In genomic region chr11:20599424-20600346, GRCh38 we compare ENCODE assay signal across 8 cellular contexts. TPM values are rescaled to one million over a fixed set of nuclear protein-coding genes. Genes with fewer than 3 reads are reported as not detected.
DNase-seq lines count a peak whose midpoint lies in the region; ATAC-seq and TF ChIP-seq lines count a peak whose summit lies in the region.

Gene SLC6A5, plus strand, starts transcription at chr11:20599608. Its CDS starts 65 bp downstream, at chr11:20599673.

- no peaks in the 10 kb centered on the region for H3K36me3 Mint-ChIP-seq in brain
- H3K36me3 Mint-ChIP-seq in nephron progenitor cell (ENCODE audit: low read depth): no peaks in the 10 kb centered on the region

- H3K27ac Mint-ChIP-seq in brain: peak within 1 kb of the TSS in 2 of 5 experiments; percentile 58 to 63
- H3K27ac Mint-ChIP-seq in nephron progenitor cell: no peak within 1 kb of the TSS

- H3K9me3 Mint-ChIP-seq in brain (peaks cover 0 to 11% (median 4%) of the 10 kb centered on the region in 5 experiments), nephron progenitor cell (peaks cover 4% of the 10 kb centered on the region)

- ATAC-seq in HG03159 (IDR thresholded peaks at IDR 0.05; ENCODE audit: unreplicated experiment): no peak

- H3K27me3 Mint-ChIP-seq in brain (peaks cover 98% of the 10 kb centered on the region), nephron progenitor cell (ENCODE audit: low read depth, poor library complexity) (peaks cover 100% of the 10 kb centered on the region)

- H3K4me3 Mint-ChIP-seq in brain (peak within 1 kb of the TSS; percentile 7 to 55 (median 39)), nephron progenitor cell (no peak within 1 kb of the TSS)

- H3K4me1 Mint-ChIP-seq in brain: peaks cover 16% of the 10 kb centered on the region
- H3K4me1 Mint-ChIP-seq in nephron progenitor cell: peaks cover 6% of the 10 kb centered on the region

- DNase-seq in GM04504 (ENCODE audit: low read depth): peak; percentile 4
- peak; percentile 20 for DNase-seq in LHCN-M2 (ENCODE audit: low read depth)
- DNase-seq in nephron progenitor cell: peak; percentile 93
- no peak for DNase-seq in COR-L47 (lab: John Stamatoyannopoulos, UW)
- no peak for DNase-seq in DMS114 treated with DMSO at 0.1 percent for 48 hours (lab: John Stamatoyannopoulos, UW; ENCODE audit: unreplicated experiment)
- DNase-seq in NCI-H2171 treated with DMSO at 0.1 percent for 48 hours (lab: John Stamatoyannopoulos, UW): no peak

- no peak for TF ChIP-seq CTCF in brain (conservative IDR thresholded peaks at IDR 0.05)
- TF ChIP-seq CTCF in nephron progenitor cell (IDR thresholded peaks at IDR 0.05): no peak

RNA-seq across cellular contexts. Expression of gene SLC6A5, which starts in this region (rescaled TPM):
- total RNA-seq in LHCN-M2 (2014; rRNA removed): not detected in 2 replicates
- not detected for polyA plus RNA-seq in LHCN-M2 (2012)
- not detected for polyA plus RNA-seq in brain (ENCODE audit: insufficient read depth, low read depth, low replicate concordance)

Comparison
In these comparisons a context has a peak if more than half of its experiments do, and no peak if none do; other contexts are left out.
1. Peak in DNase-seq in LHCN-M2; RNA of the gene not detected or under 1 TPM.
2. DNase-seq: peak in GM04504 (single experiment) and nephron progenitor cell (single experiment); none in COR-L47 (single experiment), DMS114 treated with DMSO at 0.1 percent for 48 hours (single experiment) and NCI-H2171 treated with DMSO at 0.1 percent for 48 hours (single experiment).